In genomic region chr14:23321572-23322547, GRCh38 we compare ENCODE assay signal across 1 cellular context.
TF ChIP-seq lines count a peak whose summit lies in the region.

No MANE protein-coding gene starts in this region.

TF ChIP-seq in GM12878, 131 proteins besides CTCF, POLR2A, EP300 and RAD21:
- TF ChIP-seq BACH1 (IDR thresholded peaks at IDR 0.05; ENCODE audit: borderline replicate concordance) (0 out of 2 replicates have a peak, but pooled peaks have one; percentile 24), CBFB (IDR thresholded peaks at IDR 0.05; ENCODE audit: low read depth) (peak; percentile 34; the same call in 1 of the 2 replicates), NR2F1 (conservative IDR thresholded peaks at IDR 0.05) (peak; percentile 51), POLR2AphosphoS5 (IDR thresholded peaks at IDR 0.05; ENCODE audit: low read length) (peak; percentile 78; the same call in 1 of the 2 replicates), YY1 (IDR thresholded peaks at IDR 0.05; ENCODE audit: low read depth, low read length) (peak; percentile 32; the same call in 1 of the 2 replicates), SKIL (IDR thresholded peaks at IDR 0.05; ENCODE audit: low read depth, poor library complexity, severe bottlenecking) (no peak), ATF2 (IDR thresholded peaks at IDR 0.05; ENCODE audit: low read length) (0 out of 2 replicates have a peak, but pooled peaks have one; percentile 21), SREBF1 (IDR thresholded peaks at IDR 0.05; ENCODE audit: low read length) (0 out of 2 replicates have a peak, but pooled peaks have one; percentile 1), ZSCAN29 (IDR thresholded peaks at IDR 0.05) (no peak), SIN3A (IDR thresholded peaks at IDR 0.05; ENCODE audit: low read depth, low read length) (0 out of 2 replicates have a peak, but pooled peaks have one; percentile 32), USF2 (IDR thresholded peaks at IDR 0.05; ENCODE audit: borderline replicate concordance, low read depth, low read length) (no peak), SMAD5 (IDR thresholded peaks at IDR 0.05; ENCODE audit: low read depth) (no peak), RELB (IDR thresholded peaks at IDR 0.05; ENCODE audit: low read depth) (0 out of 2 replicates have a peak, but pooled peaks have one; percentile 16), RUNX3 (IDR thresholded peaks at IDR 0.05; ENCODE audit: low read length) (peak; percentile 30; the same call in 1 of the 2 replicates), SPI1 (IDR thresholded peaks at IDR 0.05; ENCODE audit: borderline replicate concordance, insufficient read depth, low read depth, low read length) (no peak), RB1 (IDR thresholded peaks at IDR 0.05; ENCODE audit: borderline replicate concordance) (0 out of 2 replicates have a peak, but pooled peaks have one; percentile 29), EGR1 (IDR thresholded peaks at IDR 0.05; ENCODE audit: borderline replicate concordance in 1 of 2, low read depth in 2 of 2, low read length in 2 of 2) (0 out of 3 replicates have a peak, but pooled peaks of 1 of the 2 experiments have one; percentile 9), MTA3 (IDR thresholded peaks at IDR 0.05; ENCODE audit: borderline replicate concordance, low read length) (no peak)
